In genomic region chr16:18024566-18024965, GRCh38 we compare ENCODE assay signal across 23 cellular contexts.
"Had no signal": no experiment of that assay in that cellular context is flagged by ENCODE, and none has a peak within 500 bp of the region (broad histone marks: within the 10 kb centered on the region; RNA-seq: fewer than 3 reads in every experiment).

No MANE protein-coding gene starts in this region.

- H3K36me3 ChIP-seq: colonic mucosa, esophagus muscularis mucosa, heart right ventricle, neural progenitor cell, sigmoid colon, stomach, thyroid gland, vagina had no signal

- H3K27me3 ChIP-seq: colonic mucosa, esophagus muscularis mucosa, foreskin keratinocyte, neural progenitor cell, sigmoid colon, stomach, thyroid gland, vagina had no signal

- H3K4me1 ChIP-seq: colonic mucosa, esophagus muscularis mucosa, foreskin keratinocyte, neural progenitor cell, parathyroid adenoma, sigmoid colon, stomach, thyroid gland, vagina had no signal

- H3K27ac Mint-ChIP-seq: dendritic cell treated with granulocyte-macrophage colony-stimulating factor and Interleukin-4, amounts not matched to agents 40 ng/mL and 50 ng/mL, for 4 days; memory B cell; natural killer cell; neural progenitor cell; progenitor cell of endocrine pancreas; stimulated activated effector memory CD8-positive, alpha-beta T cell treated with anti-CD3 and anti-CD28 coated beads, Interleukin-12 subunit alpha, Interleukin-12 subunit beta, amount 100 ng/mL, for 72 hours had no signal

- H3K4me1 Mint-ChIP-seq: memory B cell; natural killer cell; stimulated activated effector memory CD8-positive, alpha-beta T cell treated with anti-CD3 and anti-CD28 coated beads, Interleukin-12 subunit alpha, Interleukin-12 subunit beta, amount 100 ng/mL, for 72 hours had no signal

- H3K27ac ChIP-seq: colonic mucosa, esophagus muscularis mucosa, foreskin keratinocyte, heart right ventricle, neural progenitor cell, parathyroid adenoma, sigmoid colon, stomach, thyroid gland, vagina had no signal

- H3K4me3 ChIP-seq: colonic mucosa, esophagus muscularis mucosa, heart right ventricle, lung, neural progenitor cell, sigmoid colon, stomach, thyroid gland, vagina had no signal

- H3K9me3 Mint-ChIP-seq: dendritic cell treated with granulocyte-macrophage colony-stimulating factor and Interleukin-4, amounts not matched to agents 40 ng/mL and 50 ng/mL, for 4 days; natural killer cell; neural progenitor cell; stimulated activated effector memory CD8-positive, alpha-beta T cell treated with anti-CD3 and anti-CD28 coated beads, Interleukin-12 subunit alpha, Interleukin-12 subunit beta, amount 100 ng/mL, for 72 hours had no signal

- H3K4me3 Mint-ChIP-seq: dendritic cell treated with granulocyte-macrophage colony-stimulating factor and Interleukin-4, amounts not matched to agents 40 ng/mL and 50 ng/mL, for 4 days; memory B cell; natural killer cell; neural progenitor cell; stimulated activated effector memory CD8-positive, alpha-beta T cell treated with anti-CD3 and anti-CD28 coated beads, Interleukin-12 subunit alpha, Interleukin-12 subunit beta, amount 100 ng/mL, for 72 hours had no signal

- H3K9me3 ChIP-seq: colonic mucosa, esophagus muscularis mucosa, heart right ventricle, sigmoid colon, stomach, thyroid gland, vagina had no signal

- ATAC-seq: foreskin keratinocyte; heart right ventricle; left lobe of liver; natural killer cell; stimulated activated effector memory CD8-positive, alpha-beta T cell treated with anti-CD3 and anti-CD28 coated beads, Interleukin-12 subunit alpha, Interleukin-12 subunit beta, amount 100 ng/mL, for 72 hours had no signal

- DNase-seq: colonic mucosa; effector memory CD4-positive, alpha-beta T cell; foreskin keratinocyte; glutamatergic neuron; heart right ventricle; natural killer cell; sigmoid colon; stimulated activated CD4-positive, alpha-beta T cell treated with anti-CD3 and anti-CD28 coated beads, Interleukin-2, amount 100 ng/mL, for 24 hours; stimulated activated CD4-positive, alpha-beta T cell treated with anti-CD3 and anti-CD28 coated beads, Interleukin-4, amount 100 ng/mL, for 24 hours; stimulated activated naive CD4-positive, alpha-beta T cell treated with Interleukin-2 at 50 U/mL for 16 hours; stomach; thyroid gland; trophoblast cell had no signal

- H3K27me3 Mint-ChIP-seq: dendritic cell treated with granulocyte-macrophage colony-stimulating factor and Interleukin-4, amounts not matched to agents 40 ng/mL and 50 ng/mL, for 4 days had no signal

- H3K36me3 Mint-ChIP-seq: memory B cell; natural killer cell; neural progenitor cell; stimulated activated effector memory CD8-positive, alpha-beta T cell treated with anti-CD3 and anti-CD28 coated beads, Interleukin-12 subunit alpha, Interleukin-12 subunit beta, amount 100 ng/mL, for 72 hours had no signal
